ENCODE assay signal across 10 cellular contexts in genomic region chr1:206467915-206468314, GRCh38. TPM values are rescaled to one million over a fixed set of nuclear protein-coding genes. Genes with fewer than 3 reads are reported as not detected.
DNase-seq lines count a peak whose midpoint lies in the region; ATAC-seq lines count a peak whose summit lies in the region.
"Had no signal": no experiment of that assay in that cellular context is flagged by ENCODE, and none has a peak within 500 bp of the region (broad histone marks: within the 10 kb centered on the region; RNA-seq: fewer than 3 reads in every experiment).

No MANE protein-coding gene starts in this region.

- H3K4me1 Mint-ChIP-seq in activated naive CD8-positive, alpha-beta T cell treated with anti-CD3 and anti-CD28 coated beads for 36 hours: peaks cover 86% of the 10 kb centered on the region
- peaks cover 59 to 90% (median 81%) of the 10 kb centered on the region in 7 donors for H3K4me1 Mint-ChIP-seq in naive thymus-derived CD4-positive, alpha-beta T cell

- H3K27me3 Mint-ChIP-seq in activated naive CD8-positive, alpha-beta T cell treated with anti-CD3 and anti-CD28 coated beads for 36 hours: no peaks in the 10 kb centered on the region
- H3K27me3 Mint-ChIP-seq in naive thymus-derived CD4-positive, alpha-beta T cell: no peaks in the 10 kb centered on the region

- H3K4me3 ChIP-seq in naive thymus-derived CD4-positive, alpha-beta T cell (ENCODE audit: low read length): no peak overlapping the region
- no peak overlapping the region for H3K4me3 ChIP-seq in effector memory CD4-positive, alpha-beta T cell (ENCODE audit: insufficient read depth, low read depth, low read length, poor library complexity, severe bottlenecking)

- H3K9me3 Mint-ChIP-seq in activated naive CD8-positive, alpha-beta T cell treated with anti-CD3 and anti-CD28 coated beads for 36 hours: no peaks in the 10 kb centered on the region
- H3K9me3 Mint-ChIP-seq in naive thymus-derived CD4-positive, alpha-beta T cell: peaks cover 0 to 4% (median 0%) of the 10 kb centered on the region in 11 donors
- H3K9me3 Mint-ChIP-seq: immature natural killer cell had no signal

- intact Hi-C loops in naive thymus-derived CD4-positive, alpha-beta T cell (cut with micrococcal nuclease): no loop called here

- DNase-seq in COLO668 (lab: John Stamatoyannopoulos, UW; ENCODE audit: unreplicated experiment) (peak; percentile 40), NAMALWA (ENCODE audit: low spot score) (peak; percentile 24), GOT3 (lab: John Stamatoyannopoulos, UW) (no peak), NCI-H1105 (lab: John Stamatoyannopoulos, UW) (no peak)
- DNase-seq in activated naive CD8-positive, alpha-beta T cell treated with anti-CD3 and anti-CD28 coated beads for 36 hours: peak; percentile 41
- DNase-seq in naive thymus-derived CD4-positive, alpha-beta T cell: no peak
- DNase-seq in effector memory CD4-positive, alpha-beta T cell: no peak
- DNase-seq: immature natural killer cell had no signal

- H3K36me3 ChIP-seq in naive thymus-derived CD4-positive, alpha-beta T cell (ENCODE audit: control insufficient read depth in 2 of 3, insufficient read depth in 3 of 3, low read length in 3 of 3): peaks cover 0 to 10% (median 0%) of the 10 kb centered on the region in 3 experiments
- peaks cover 1% of the 10 kb centered on the region for H3K36me3 ChIP-seq in effector memory CD4-positive, alpha-beta T cell (ENCODE audit: control insufficient read depth, insufficient read depth, low read length)

- peak overlapping the region; percentile 87 for H3K27ac Mint-ChIP-seq in activated naive CD8-positive, alpha-beta T cell treated with anti-CD3 and anti-CD28 coated beads for 36 hours
- peak overlapping the region; percentile 70 to 95 (median 85) for H3K27ac Mint-ChIP-seq in naive thymus-derived CD4-positive, alpha-beta T cell
- H3K27ac Mint-ChIP-seq: immature natural killer cell had no signal

- POLR2A ChIA-PET in naive thymus-derived CD4-positive, alpha-beta T cell (lab: Charles Lee): no interaction called here

- H3K27me3 ChIP-seq in naive thymus-derived CD4-positive, alpha-beta T cell (ENCODE audit: control insufficient read depth in 2 of 2, insufficient read depth in 2 of 2, low read length in 2 of 2): no peaks in the 10 kb centered on the region
- H3K27me3 ChIP-seq in effector memory CD4-positive, alpha-beta T cell (replicated peaks; ENCODE audit: control insufficient read depth, insufficient read depth, low read length, poor library complexity, severe bottlenecking): no peaks in the 10 kb centered on the region

- peak overlapping the region; percentile 42 for H3K4me3 Mint-ChIP-seq in activated naive CD8-positive, alpha-beta T cell treated with anti-CD3 and anti-CD28 coated beads for 36 hours
- H3K4me3 Mint-ChIP-seq in naive thymus-derived CD4-positive, alpha-beta T cell: peak overlapping the region; percentile 52 to 95 (median 92)

- peaks cover 61 to 64% of the 10 kb centered on the region in 2 donors for H3K4me1 ChIP-seq in naive thymus-derived CD4-positive, alpha-beta T cell (ENCODE audit: control insufficient read depth in 2 of 2, insufficient read depth in 2 of 2, low read length in 2 of 2)
- peaks cover 56% of the 10 kb centered on the region for H3K4me1 ChIP-seq in effector memory CD4-positive, alpha-beta T cell (ENCODE audit: control insufficient read depth, insufficient read depth, low read length, poor library complexity, severe bottlenecking)

- CTCF ChIA-PET in naive thymus-derived CD4-positive, alpha-beta T cell (lab: Charles Lee): interaction anchor here (0.9 to 3.8 kb wide), 4 partner anchors 9 to 196 kb away, joined by 3 to 23 read pairs (median 3); no protein-coding TSS in a partner anchor

- H3K36me3 Mint-ChIP-seq in activated naive CD8-positive, alpha-beta T cell treated with anti-CD3 and anti-CD28 coated beads for 36 hours: peaks cover 11% of the 10 kb centered on the region
- H3K36me3 Mint-ChIP-seq in naive thymus-derived CD4-positive, alpha-beta T cell: peaks cover 0 to 26% (median 0%) of the 10 kb centered on the region in 5 donors
- H3K36me3 Mint-ChIP-seq: immature natural killer cell had no signal

- peak; percentile 52 for ATAC-seq in naive thymus-derived CD4-positive, alpha-beta T cell
- no peak for ATAC-seq in HG02798 (IDR thresholded peaks at IDR 0.05; ENCODE audit: poor library complexity, unreplicated experiment)

- peak overlapping the region; percentile 48 for H3K27ac ChIP-seq in naive thymus-derived CD4-positive, alpha-beta T cell (ENCODE audit: low read depth, low read length)
- no peak overlapping the region for H3K27ac ChIP-seq in effector memory CD4-positive, alpha-beta T cell (ENCODE audit: insufficient read depth, low read length, poor library complexity, severe bottlenecking)
- H3K27ac ChIP-seq: KMS-11 had no signal

- H3K9me3 ChIP-seq in naive thymus-derived CD4-positive, alpha-beta T cell (ENCODE audit: control insufficient read depth in 2 of 3, low read length in 3 of 3): no peaks in the 10 kb centered on the region
- no peaks in the 10 kb centered on the region for H3K9me3 ChIP-seq in effector memory CD4-positive, alpha-beta T cell (ENCODE audit: control insufficient read depth, low read length)

RNA-seq across cellular contexts. Expression of gene IKBKE, which starts 2.4 kb away (rescaled TPM):
- 10 to 100 TPM; 18.7 to 19.8 TPM for total RNA-seq in activated naive CD8-positive, alpha-beta T cell treated with anti-CD3 and anti-CD28 coated beads for 36 hours
- total RNA-seq in naive thymus-derived CD4-positive, alpha-beta T cell: 100 to 1,000 TPM in 1 of 5 experiments, 10 to 100 TPM in 4; 50.1 to 177 (median 79.1) TPM
- polyA plus RNA-seq in naive thymus-derived CD4-positive, alpha-beta T cell: 10 to 100 TPM; 32.5 to 48.3 TPM

RNA-seq across cellular contexts. Expression of gene RASSF5, which starts 39.4 kb away (rescaled TPM):
- 100 to 1,000 TPM; 223 to 226 TPM for total RNA-seq in activated naive CD8-positive, alpha-beta T cell treated with anti-CD3 and anti-CD28 coated beads for 36 hours
- total RNA-seq in naive thymus-derived CD4-positive, alpha-beta T cell: 100 to 1,000 TPM; 155 to 240 (median 218) TPM
- polyA plus RNA-seq in naive thymus-derived CD4-positive, alpha-beta T cell: 100 to 1,000 TPM; 299 to 416 TPM

Comparison
In these comparisons a context has a peak if more than half of its experiments do, and no peak if none do; other contexts are left out.
1. DNase-seq: peak in COLO668 (single experiment), NAMALWA (single experiment) and activated naive CD8-positive, alpha-beta T cell treated with anti-CD3 and anti-CD28 coated beads for 36 hours (single experiment); none in naive thymus-derived CD4-positive, alpha-beta T cell (0 of 9), GOT3 (single experiment), effector memory CD4-positive, alpha-beta T cell (0 of 3) and NCI-H1105 (single experiment).